Comparison of ENCODE assay signal across 23 cellular contexts in the genomic region with DNA sequence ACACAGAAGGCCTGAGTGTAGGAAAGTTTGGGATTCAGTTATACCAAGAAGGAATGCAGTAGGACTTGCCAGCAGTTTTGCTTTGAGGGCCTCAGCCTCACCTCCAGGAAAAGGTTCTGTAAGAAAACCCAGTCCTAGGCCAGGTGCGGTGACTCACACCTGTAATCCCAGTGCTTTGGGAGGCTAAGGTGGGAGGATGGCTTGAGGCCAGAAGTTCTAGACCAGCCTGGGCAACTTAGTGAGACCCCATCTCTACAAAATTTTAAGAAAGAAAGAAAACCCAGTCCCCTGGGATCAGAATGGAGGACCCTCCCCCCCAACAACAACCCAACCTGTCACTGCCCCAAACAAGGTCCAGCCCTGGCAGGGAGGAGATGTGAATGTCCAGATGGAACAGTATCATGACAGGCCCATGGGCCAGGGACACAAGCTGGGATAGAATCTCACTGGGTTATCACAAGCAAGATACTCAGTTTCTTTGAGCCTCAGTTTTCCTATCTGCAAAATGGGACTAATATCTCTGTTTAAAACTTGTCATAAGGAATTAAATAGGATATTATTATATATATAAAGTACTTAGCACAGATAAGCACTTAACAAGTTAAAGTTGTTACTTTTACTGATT.
DNase-seq lines count a peak whose midpoint lies in the region; ATAC-seq, FAIRE-seq and TF ChIP-seq lines count a peak whose summit lies in the region.
"Had no signal": no experiment of that assay in that cellular context is flagged by ENCODE, and none has a peak within 500 bp of the region (broad histone marks: within the 10 kb centered on the region; RNA-seq: fewer than 3 reads in every experiment).

No MANE protein-coding gene starts in this region.

- H4K20me1 ChIP-seq in K562 (replicated peaks; ENCODE audit: control insufficient read depth, insufficient read depth, low read length), result 0 out of 2 replicates have a peak, but pooled peaks cover 2% of the 10 kb centered on the region

- H3K4me2 ChIP-seq in K562 (ENCODE audit: insufficient read depth, low read length), result no peak overlapping the region
- H3K4me2 ChIP-seq: BLaER1, GM23338 had no signal

- in situ Hi-C loops in K562 (cut with MboI), result no loop called here

- H3K27me3 ChIP-seq in K562 (ENCODE audit: control insufficient read depth in 2 of 2, insufficient read depth in 2 of 2, low read length in 2 of 2), result no peaks in the 10 kb centered on the region
- H3K27me3 ChIP-seq in esophagus (ENCODE audit: control insufficient read depth in 1 of 2, insufficient read depth in 2 of 2, low read length in 2 of 2), result no peaks in the 10 kb centered on the region
- no peaks in the 10 kb centered on the region for H3K27me3 ChIP-seq in endodermal cell (ENCODE audit: control insufficient read depth, insufficient read depth, low read length, poor library complexity, severe bottlenecking)
- H3K27me3 ChIP-seq: BLaER1 had no signal

- DNase-seq in activated CD4-positive, alpha-beta T cell treated with anti-CD3 and anti-CD28 coated beads, Interleukin-2, amount 10 ng/mL, durations not matched to agents 7 days and 5 days, result no peak
- no peak for DNase-seq in activated CD4-positive, alpha-beta T cell treated with anti-CD3 and anti-CD28 coated beads for 48 hours
- DNase-seq in K562 (ENCODE audit: extremely low read depth in 1 of 4, low spot score in 3 of 4) (no peak), endodermal cell (no peak), SIG-M5 (lab: John Stamatoyannopoulos, UW) (no peak), nephron progenitor cell (no peak)
- DNase-seq: Caco-2; CD4-positive, CD25-positive, alpha-beta regulatory T cell; CD8-positive, alpha-beta T cell; DMS153; DND-41 had no signal

- no peak for TF ChIP-seq POLR2A in K562 (conservative IDR thresholded peaks at IDR 0.05)

- no peaks in the 10 kb centered on the region for H3K36me3 Mint-ChIP-seq in activated CD4-positive, alpha-beta T cell treated with anti-CD3 and anti-CD28 coated beads, Interleukin-2, amount 10 ng/mL, durations not matched to agents 7 days and 5 days (ENCODE audit: low read depth)
- H3K36me3 Mint-ChIP-seq in endodermal cell (ENCODE audit: low read depth) (peaks cover 74% of the 10 kb centered on the region), nephron progenitor cell (ENCODE audit: low read depth) (peaks cover 74% of the 10 kb centered on the region)
- H3K36me3 Mint-ChIP-seq: CD4-positive, CD25-positive, alpha-beta regulatory T cell; CD8-positive, alpha-beta T cell had no signal

- 75% methylated on average over 1 of the region's 1 CpG for WGBS in K562 (ENCODE audit: insufficient coverage, low coverage, missing lambda C conversion rate)
- whole genome bisulfite sequencing in esophagus, 2 donors, result 79 to 84% methylated on average over 1 of the region's 1 CpG
- 95% methylated on average over 1 of the region's 1 CpG; no CpG with 5 or more reads in 1 of the 2 experiments for WGBS in endodermal cell (ENCODE audit: insufficient coverage in 1 of 2, insufficient read length in 1 of 2), 2 experiments

- CTCF ChIA-PET in activated CD4-positive, alpha-beta T cell treated with anti-CD3 and anti-CD28 coated beads, Interleukin-2, amount 10 ng/mL, durations not matched to agents 7 days and 5 days (lab: Charles Lee), result no interaction called here
- CTCF ChIA-PET in HEK293 (lab: Yijun Ruan, JAX) (interaction anchor here (0.8 kb wide), 1 partner anchor 44 kb away, joined by 3 read pairs; no protein-coding TSS in a partner anchor), K562 (lab: Yijun Ruan, JAX; ENCODE audit: low intra/inter-chr PET ratio) (interaction anchor here (0.6 kb wide), 1 partner anchor 1684 kb away, joined by 3 read pairs; no protein-coding TSS in a partner anchor)

- FAIRE-seq in K562 (lab: Jason Lieb, UNC), result no peak
- FAIRE-seq: A204.1, G401.6, GM12891, GM18507 had no signal

- peak overlapping the region; percentile 42 for H3K27ac Mint-ChIP-seq in activated CD4-positive, alpha-beta T cell treated with anti-CD3 and anti-CD28 coated beads, Interleukin-2, amount 10 ng/mL, durations not matched to agents 7 days and 5 days
- H3K27ac Mint-ChIP-seq in endodermal cell (no peak overlapping the region), nephron progenitor cell (no peak overlapping the region)
- H3K27ac Mint-ChIP-seq: B cell; CD8-positive, alpha-beta T cell; GM23338 had no signal

- H3K9ac ChIP-seq in K562 (ENCODE audit: insufficient read depth in 1 of 2, low read depth in 2 of 2, low read length in 2 of 2) (no peak overlapping the region), endodermal cell (ENCODE audit: extremely low read depth, low read length, poor library complexity, severe bottlenecking) (no peak overlapping the region)
- H3K9ac ChIP-seq: BLaER1 had no signal

- H3K4me1 Mint-ChIP-seq in activated CD4-positive, alpha-beta T cell treated with anti-CD3 and anti-CD28 coated beads, Interleukin-2, amount 10 ng/mL, durations not matched to agents 7 days and 5 days, result no peaks in the 10 kb centered on the region
- H3K4me1 Mint-ChIP-seq in endodermal cell (peaks cover 4% of the 10 kb centered on the region), nephron progenitor cell (no peaks in the 10 kb centered on the region)
- H3K4me1 Mint-ChIP-seq: B cell; CD4-positive, CD25-positive, alpha-beta regulatory T cell had no signal

- H3K36me3 ChIP-seq in HEK293 (ENCODE audit: control insufficient read depth in 2 of 2, insufficient read depth in 1 of 2, low read length in 2 of 2) (peaks cover 13 to 55% of the 10 kb centered on the region in 2 experiments), K562 (ENCODE audit: control insufficient read depth, insufficient read depth, low read length) (peaks cover 48% of the 10 kb centered on the region; the same call in 1 of the 3 replicates), esophagus (ENCODE audit: control insufficient read depth in 2 of 2, insufficient read depth in 2 of 2, low read length in 1 of 2) (peaks cover 5 to 28% of the 10 kb centered on the region in 2 donors), endodermal cell (ENCODE audit: control insufficient read depth, insufficient read depth, low read length) (peaks cover 67% of the 10 kb centered on the region)

- H3K9me3 Mint-ChIP-seq in activated CD4-positive, alpha-beta T cell treated with anti-CD3 and anti-CD28 coated beads, Interleukin-2, amount 10 ng/mL, durations not matched to agents 7 days and 5 days, result peaks cover 4% of the 10 kb centered on the region
- H3K9me3 Mint-ChIP-seq in endodermal cell (peaks cover 7% of the 10 kb centered on the region), nephron progenitor cell (peaks cover 17% of the 10 kb centered on the region)
- H3K9me3 Mint-ChIP-seq: CD8-positive, alpha-beta T cell; GM23338 had no signal

- no peaks in the 10 kb centered on the region for H3K79me2 ChIP-seq in K562 (ENCODE audit: control insufficient read depth, insufficient read depth, low read length)

- TF ChIP-seq EP300 in K562 (IDR thresholded peaks at IDR 0.05; ENCODE audit: low read length), result no peak

- no peaks in the 10 kb centered on the region for H3K9me1 ChIP-seq in K562 (ENCODE audit: control insufficient read depth, insufficient read depth, low read length)

- POLR2A ChIA-PET in activated CD4-positive, alpha-beta T cell treated with anti-CD3 and anti-CD28 coated beads, Interleukin-2, amount 10 ng/mL, durations not matched to agents 7 days and 5 days (lab: Charles Lee), result no interaction called here
- POLR2A ChIA-PET in HEK293 (lab: Yijun Ruan, JAX) (no interaction called here), K562 (lab: Yijun Ruan, JAX) (no interaction called here)

- no peak for TF ChIP-seq RAD21 in K562 (CRISPR knock-in tag; conservative IDR thresholded peaks at IDR 0.05 in 1 of 2, IDR thresholded peaks at IDR 0.05 in 1 of 2)

- TF ChIP-seq CTCF in HEK293 (tag by site-specific recombination; IDR thresholded peaks at IDR 0.05), result no peak
- no peak for TF ChIP-seq CTCF in K562 (IDR thresholded peaks at IDR 0.05 in 2 of 3, conservative IDR thresholded peaks at IDR 0.05 in 1 of 3; ENCODE audit: insufficient read depth in 2 of 3, low read depth in 1 of 3, low read length in 3 of 3)
- no peak for TF ChIP-seq CTCF in endodermal cell (conservative IDR thresholded peaks at IDR 0.05)
- TF ChIP-seq CTCF in nephron progenitor cell (IDR thresholded peaks at IDR 0.05), result no peak

- H3K4me1 ChIP-seq in HEK293 (ENCODE audit: control insufficient read depth, insufficient read depth, low read length) (no peaks in the 10 kb centered on the region), K562 (replicated peaks in 1 of 2; ENCODE audit: control insufficient read depth in 2 of 2, insufficient read depth in 2 of 2, low read length in 2 of 2) (peaks cover 0 to 11% of the 10 kb centered on the region in 2 experiments; a peak in 1 of 5 replicates), esophagus (ENCODE audit: control insufficient read depth in 2 of 2, insufficient read depth in 2 of 2, low read length in 1 of 2) (peaks cover 6 to 11% of the 10 kb centered on the region in 2 donors), endodermal cell (ENCODE audit: control insufficient read depth, insufficient read depth, low read length) (no peaks in the 10 kb centered on the region)
- H3K4me1 ChIP-seq: HAP-1 had no signal

- H3K4me3 Mint-ChIP-seq in activated CD4-positive, alpha-beta T cell treated with anti-CD3 and anti-CD28 coated beads, Interleukin-2, amount 10 ng/mL, durations not matched to agents 7 days and 5 days, result no peak overlapping the region
- H3K4me3 Mint-ChIP-seq in endodermal cell, result no peak overlapping the region
- no peak overlapping the region for H3K4me3 Mint-ChIP-seq in nephron progenitor cell
- H3K4me3 Mint-ChIP-seq: B cell; CD4-positive, CD25-positive, alpha-beta regulatory T cell; CD8-positive, alpha-beta T cell; GM23338 had no signal

- no TSS peak for BruUV-seq in K562 (replicated peaks; lab: Mats Ljungman, UMichigan)

- no peak overlapping the region for H2AFZ ChIP-seq in K562 (ENCODE audit: low read depth, low read length)
- H2AFZ ChIP-seq: GM23338 had no signal

- no peaks in the 10 kb centered on the region for H3K27me3 Mint-ChIP-seq in activated CD4-positive, alpha-beta T cell treated with anti-CD3 and anti-CD28 coated beads, Interleukin-2, amount 10 ng/mL, durations not matched to agents 7 days and 5 days
- H3K27me3 Mint-ChIP-seq in endodermal cell (ENCODE audit: insufficient read depth), result no peaks in the 10 kb centered on the region
- peaks cover 3% of the 10 kb centered on the region for H3K27me3 Mint-ChIP-seq in nephron progenitor cell (ENCODE audit: low read depth, poor library complexity)
- H3K27me3 Mint-ChIP-seq: B cell had no signal

- H3K27ac ChIP-seq in HEK293 (ENCODE audit: extremely low read depth, low read depth, low read length) (no peak overlapping the region), K562 (ENCODE audit: extremely low read depth, low read depth, low read length) (no peak overlapping the region), esophagus (ENCODE audit: low read depth in 2 of 2, low read length in 1 of 2) (peak overlapping the region; percentile 29 to 94), endodermal cell (ENCODE audit: low read depth, low read length) (no peak overlapping the region)
- H3K27ac ChIP-seq: 22Rv1, BLaER1, C4-2B had no signal

- no peak for ATAC-seq in K562
- ATAC-seq: CD8-positive, alpha-beta T cell; GM23338 had no signal

- H3K4me3 ChIP-seq in HEK293 (ENCODE audit: low read depth, low read length) (no peak overlapping the region), K562 (no peak overlapping the region), esophagus (ENCODE audit: low read depth in 1 of 2, low read length in 2 of 2) (no peak overlapping the region), endodermal cell (ENCODE audit: low read length) (no peak overlapping the region)
- H3K4me3 ChIP-seq: BLaER1, GM23338, HAP-1 had no signal

- intact Hi-C loops in K562 (cut with micrococcal nuclease), result no loop called here

- no peaks in the 10 kb centered on the region for H3K9me3 ChIP-seq in HEK293 (ENCODE audit: control insufficient read depth, insufficient read depth, low read depth, low read length)
- H3K9me3 ChIP-seq in K562 (replicated peaks; ENCODE audit: control insufficient read depth, insufficient read depth, low read depth, low read length), result peaks cover 3% of the 10 kb centered on the region; the same call in 1 of the 2 replicates
- peaks cover 0 to 3% of the 10 kb centered on the region in 2 donors for H3K9me3 ChIP-seq in esophagus (ENCODE audit: control insufficient read depth in 2 of 2, insufficient read depth in 1 of 2, low read depth in 1 of 2, low read length in 1 of 2)
- peaks cover 22% of the 10 kb centered on the region for H3K9me3 ChIP-seq in endodermal cell (ENCODE audit: control insufficient read depth, low read length)
- H3K9me3 ChIP-seq: Caco-2, HAP-1 had no signal

Comparison
In these comparisons a context has a peak if more than half of its experiments do, and no peak if none do; other contexts are left out.
1. H3K27ac ChIP-seq: peak in esophagus (2 of 2); none in HEK293 (single experiment), K562 (single experiment) and endodermal cell (single experiment).